ENCODE assay signal across 10 cellular contexts in the genomic region with DNA sequence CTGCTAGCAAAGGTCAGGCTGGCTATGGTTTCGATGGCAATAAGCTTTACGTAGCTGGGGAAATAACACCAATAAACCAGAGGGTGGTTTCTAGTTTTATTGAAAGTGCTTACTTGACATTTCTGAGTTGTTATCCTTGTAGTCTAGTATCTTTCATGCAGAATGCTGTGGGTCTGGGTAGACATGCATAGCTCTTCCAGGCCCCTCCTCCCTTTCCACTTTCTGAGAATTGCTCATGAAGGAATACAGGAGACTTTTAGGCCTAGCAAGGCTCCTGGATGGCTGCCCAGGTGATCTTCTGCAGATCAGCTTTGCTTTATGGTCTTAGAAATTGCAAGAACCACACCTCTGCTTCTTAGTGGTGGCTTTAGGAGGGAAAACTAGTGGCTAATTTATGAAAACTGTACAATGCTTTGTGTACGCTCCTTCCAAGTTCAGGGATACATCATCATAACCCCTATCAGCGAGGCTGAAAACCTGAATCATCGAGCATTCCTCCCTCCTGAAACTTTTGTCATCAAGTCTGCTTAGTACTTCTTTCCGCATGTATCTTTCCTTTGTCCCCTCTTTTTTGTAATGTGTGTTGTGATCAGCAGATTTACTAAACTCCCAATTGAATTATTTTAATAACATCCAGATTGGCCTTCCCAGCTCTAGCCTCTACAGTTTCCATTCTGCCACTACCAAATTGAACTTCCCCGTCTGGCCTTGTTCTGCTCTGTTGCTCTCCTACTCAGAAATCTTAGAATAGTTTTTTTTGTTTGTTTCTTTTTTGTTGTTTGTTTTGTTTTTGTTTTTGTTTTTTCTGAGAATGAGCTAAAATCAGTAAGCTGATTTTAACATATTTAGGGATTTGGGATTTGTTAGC.
DNase-seq lines count a peak whose midpoint lies in the region; ATAC-seq, FAIRE-seq and TF ChIP-seq lines count a peak whose summit lies in the region.
"Had no signal": no experiment of that assay in that cellular context is flagged by ENCODE, and none has a peak within 500 bp of the region (broad histone marks: within the 10 kb centered on the region; RNA-seq: fewer than 3 reads in every experiment).

No MANE protein-coding gene starts in this region.

- H2AFZ ChIP-seq in SK-N-SH (ENCODE audit: low read depth): no peak overlapping the region
- H2AFZ ChIP-seq in GM23338: no peak overlapping the region

- H3F3A ChIP-seq in SK-N-SH (replicated peaks; ENCODE audit: insufficient read depth) (no peaks in the 10 kb centered on the region), GM23338 (replicated peaks; ENCODE audit: low read depth) (no peaks in the 10 kb centered on the region)

- H3K9me3 ChIP-seq in HEK293 (ENCODE audit: control insufficient read depth, insufficient read depth, low read depth, low read length): no peaks in the 10 kb centered on the region
- H3K9me3 ChIP-seq in SK-N-SH: no peaks in the 10 kb centered on the region
- no peaks in the 10 kb centered on the region for H3K9me3 ChIP-seq in sigmoid colon

- POLR2A ChIA-PET in HEK293 (lab: Yijun Ruan, JAX) (no interaction called here), SK-N-SH (lab: Yijun Ruan, JAX) (no interaction called here)

- H3K27ac ChIP-seq in HEK293 (ENCODE audit: extremely low read depth, low read depth, low read length) (peak overlapping the region; percentile 32), SK-N-SH (ENCODE audit: low read depth in 2 of 2, low read length in 1 of 2) (peak overlapping the region in 1 of 2 experiments; percentile 45; a peak in 2 of 4 replicates), sigmoid colon (peak overlapping the region in 3 of 4 donors; percentile 15 to 44 (median 41)), GM23338 (ENCODE audit: low read depth) (no peak overlapping the region)

- no peak for ATAC-seq in GM23338

- FAIRE-seq in HTR-8/SVneo (lab: Jason Lieb, UNC): no peak

- DNase-seq in SK-N-SH: peak; percentile 21
- DNase-seq in fibroblast of mammary gland (ENCODE audit: low read depth): peak; percentile 49
- no peak for DNase-seq in sigmoid colon
- DNase-seq in GM23338 (ENCODE audit: low spot score): no peak
- DNase-seq in HFFc6: no peak
- no peak for DNase-seq in HTR-8/SVneo (ENCODE audit: insufficient read length, low spot score)
- DNase-seq in effector CD8-positive, alpha-beta T cell (lab: John Stamatoyannopoulos, UW): no peak
- DNase-seq: central memory CD4-positive, alpha-beta T cell; Kasumi-1 had no signal

- TF ChIP-seq EP300 in SK-N-SH (IDR thresholded peaks at IDR 0.05; ENCODE audit: borderline replicate concordance in 1 of 2, low read depth in 1 of 2, low read length in 1 of 2) (no peak), sigmoid colon (IDR thresholded peaks at IDR 0.05) (no peak)

- no peak overlapping the region for H3K4me3 ChIP-seq in HEK293 (ENCODE audit: low read depth, low read length)
- no peak overlapping the region for H3K4me3 ChIP-seq in SK-N-SH (ENCODE audit: low read depth in 2 of 2, low read length in 1 of 2)
- H3K4me3 ChIP-seq in fibroblast of mammary gland (ENCODE audit: control insufficient read depth, low read depth, low read length): no peak overlapping the region
- H3K4me3 ChIP-seq in sigmoid colon: no peak overlapping the region
- no peak overlapping the region for H3K4me3 ChIP-seq in GM23338

- WGBS in SK-N-SH (ENCODE audit: low lambda C conversion rate): 87% methylated on average over 7 of the region's 7 CpGs
- WGBS in sigmoid colon, 2 donors: 37 to 65% methylated on average over 7 of the region's 7 CpGs

- H3K36me3 ChIP-seq in HEK293 (ENCODE audit: control insufficient read depth in 2 of 2, insufficient read depth in 1 of 2, low read length in 2 of 2): no peaks in the 10 kb centered on the region
- H3K36me3 ChIP-seq in SK-N-SH (replicated peaks in 1 of 2; ENCODE audit: control insufficient read depth in 1 of 2, insufficient read depth in 2 of 2, low read length in 1 of 2): no peaks in the 10 kb centered on the region
- H3K36me3 ChIP-seq in sigmoid colon: no peaks in the 10 kb centered on the region
- H3K36me3 ChIP-seq in GM23338 (ENCODE audit: insufficient read depth): no peaks in the 10 kb centered on the region

- H3K36me3 Mint-ChIP-seq in GM23338 (ENCODE audit: low read depth): no peaks in the 10 kb centered on the region
- H3K36me3 Mint-ChIP-seq in HFFc6 (ENCODE audit: low read depth): no peaks in the 10 kb centered on the region

- TF ChIP-seq RAD21 in SK-N-SH (IDR thresholded peaks at IDR 0.05; ENCODE audit: low read length): no peak

- no peak overlapping the region for H3K4me2 ChIP-seq in SK-N-SH
- H3K4me2 ChIP-seq in GM23338: no peak overlapping the region

- no peak for TF ChIP-seq CTCF in HEK293 (tag by site-specific recombination; IDR thresholded peaks at IDR 0.05)
- TF ChIP-seq CTCF in SK-N-SH (IDR thresholded peaks at IDR 0.05): no peak
- TF ChIP-seq CTCF in fibroblast of mammary gland (conservative IDR thresholded peaks at IDR 0.05; ENCODE audit: control insufficient read depth, insufficient read depth, low read depth, low read length): no peak
- no peak for TF ChIP-seq CTCF in sigmoid colon (IDR thresholded peaks at IDR 0.05)
- TF ChIP-seq CTCF in GM23338 (conservative IDR thresholded peaks at IDR 0.05; ENCODE audit: low read depth in 2 of 2): no peak
- no peak for TF ChIP-seq CTCF in HFFc6 (IDR thresholded peaks at IDR 0.05)

- peaks cover 2% of the 10 kb centered on the region for H3K27me3 Mint-ChIP-seq in GM23338 (ENCODE audit: insufficient read depth, low read depth, poor library complexity)
- no peaks in the 10 kb centered on the region; the same call in 1 of the 2 replicates for H3K27me3 Mint-ChIP-seq in HFFc6 (ENCODE audit: insufficient read depth)

- H3K9me3 Mint-ChIP-seq in GM23338 (no peaks in the 10 kb centered on the region; the same call in 2 of the 3 replicates), HFFc6 (no peaks in the 10 kb centered on the region)

- no peak overlapping the region for H3K4me3 Mint-ChIP-seq in GM23338
- H3K4me3 Mint-ChIP-seq in HFFc6: no peak overlapping the region

- H3K9me2 ChIP-seq in SK-N-SH (no peaks in the 10 kb centered on the region), GM23338 (ENCODE audit: insufficient read depth) (no peaks in the 10 kb centered on the region)

- H3K4me1 ChIP-seq in HEK293 (ENCODE audit: control insufficient read depth, insufficient read depth, low read length) (peaks cover 14% of the 10 kb centered on the region), SK-N-SH (ENCODE audit: control insufficient read depth in 1 of 2, insufficient read depth in 2 of 2, low read depth in 1 of 2, low read length in 1 of 2) (peaks cover 0 to 15% of the 10 kb centered on the region in 2 experiments; a peak in 3 of 4 replicates), sigmoid colon (peaks cover 0 to 34% (median 17%) of the 10 kb centered on the region in 4 donors), GM23338 (ENCODE audit: insufficient read depth) (peaks cover 24% of the 10 kb centered on the region)

- no peak overlapping the region for H3K9ac ChIP-seq in SK-N-SH

- H3K27ac Mint-ChIP-seq in GM23338 (no peak overlapping the region), HFFc6 (no peak overlapping the region)

- intact Hi-C loops in sigmoid colon (cut with DNase I): no loop called here

- H4K20me1 ChIP-seq in SK-N-SH (ENCODE audit: insufficient read depth) (no peaks in the 10 kb centered on the region), GM23338 (replicated peaks; ENCODE audit: insufficient read depth) (no peaks in the 10 kb centered on the region)

- TF ChIP-seq POLR2A in sigmoid colon (IDR thresholded peaks at IDR 0.05): no peak

- no peaks in the 10 kb centered on the region for H3K27me3 ChIP-seq in SK-N-SH (ENCODE audit: insufficient read depth)
- no peaks in the 10 kb centered on the region for H3K27me3 ChIP-seq in sigmoid colon
- H3K27me3 ChIP-seq in GM23338 (ENCODE audit: insufficient read depth): no peaks in the 10 kb centered on the region

- H3K4me1 Mint-ChIP-seq in GM23338 (peaks cover 41% of the 10 kb centered on the region), HFFc6 (ENCODE audit: low read depth) (peaks cover 7% of the 10 kb centered on the region; the same call in 1 of the 2 replicates)

- H3K79me2 ChIP-seq in SK-N-SH (ENCODE audit: insufficient read depth): no peaks in the 10 kb centered on the region
- H3K79me2 ChIP-seq in GM23338 (replicated peaks; ENCODE audit: insufficient read depth): no peaks in the 10 kb centered on the region

- CTCF ChIA-PET in HEK293 (lab: Yijun Ruan, JAX): interaction anchor here (1.2 kb wide), 1 partner anchor 8 kb away, joined by 5 read pairs; no protein-coding TSS in a partner anchor
- CTCF ChIA-PET in SK-N-SH (lab: Yijun Ruan, JAX): interaction anchor here (1.3 kb wide), 1 partner anchor 9 kb away, joined by 3 read pairs; no protein-coding TSS in a partner anchor

TF ChIP-seq in HEK293, 187 proteins besides CTCF, POLR2A, EP300 and RAD21 (continues in another document):
- TF ChIP-seq ZNF341 (tag by site-specific recombination; IDR thresholded peaks at IDR 0.05; ENCODE audit: low read depth) (peak; percentile 68), ZNF621 (tag by site-specific recombination; IDR thresholded peaks at IDR 0.05) (no peak), ZNF391 (tag by site-specific recombination; IDR thresholded peaks at IDR 0.05; ENCODE audit: borderline replicate concordance, low read depth) (no peak), ZNF792 (tag by site-specific recombination; IDR thresholded peaks at IDR 0.05) (no peak)

TF ChIP-seq in SK-N-SH, 30 proteins besides CTCF, POLR2A, EP300 and RAD21 (continues in another document):
- no peak for TF ChIP-seq RXRA (IDR thresholded peaks at IDR 0.05; ENCODE audit: borderline replicate concordance, low read depth)
- TF ChIP-seq, protein P1, sequence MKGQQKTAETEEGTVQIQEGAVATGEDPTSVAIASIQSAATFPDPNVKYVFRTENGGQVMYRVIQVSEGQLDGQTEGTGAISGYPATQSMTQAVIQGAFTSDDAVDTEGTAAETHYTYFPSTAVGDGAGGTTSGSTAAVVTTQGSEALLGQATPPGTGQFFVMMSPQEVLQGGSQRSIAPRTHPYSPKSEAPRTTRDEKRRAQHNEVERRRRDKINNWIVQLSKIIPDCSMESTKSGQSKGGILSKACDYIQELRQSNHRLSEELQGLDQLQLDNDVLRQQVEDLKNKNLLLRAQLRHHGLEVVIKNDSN (IDR thresholded peaks at IDR 0.05; ENCODE audit: borderline replicate concordance, low read depth): no peak
- no peak for TF ChIP-seq YY1 (IDR thresholded peaks at IDR 0.05; ENCODE audit: low read depth)
- TF ChIP-seq EZH2phosphoT487 (IDR thresholded peaks at IDR 0.05; ENCODE audit: borderline replicate concordance, low read depth): no peak

TF ChIP-seq in GM23338, 12 proteins besides CTCF, POLR2A, EP300 and RAD21:
- TF ChIP-seq, protein P2, sequence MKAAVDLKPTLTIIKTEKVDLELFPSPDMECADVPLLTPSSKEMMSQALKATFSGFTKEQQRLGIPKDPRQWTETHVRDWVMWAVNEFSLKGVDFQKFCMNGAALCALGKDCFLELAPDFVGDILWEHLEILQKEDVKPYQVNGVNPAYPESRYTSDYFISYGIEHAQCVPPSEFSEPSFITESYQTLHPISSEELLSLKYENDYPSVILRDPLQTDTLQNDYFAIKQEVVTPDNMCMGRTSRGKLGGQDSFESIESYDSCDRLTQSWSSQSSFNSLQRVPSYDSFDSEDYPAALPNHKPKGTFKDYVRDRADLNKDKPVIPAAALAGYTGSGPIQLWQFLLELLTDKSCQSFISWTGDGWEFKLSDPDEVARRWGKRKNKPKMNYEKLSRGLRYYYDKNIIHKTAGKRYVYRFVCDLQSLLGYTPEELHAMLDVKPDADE (IDR thresholded peaks at IDR 0.05): no peak
- TF ChIP-seq POLR2AphosphoS5 (IDR thresholded peaks at IDR 0.05; ENCODE audit: low read depth): no peak

Comparison
In these comparisons a context has a peak if more than half of its experiments do, and no peak if none do; other contexts are left out.
1. DNase-seq: peak in SK-N-SH (single experiment) and fibroblast of mammary gland (single experiment); none in sigmoid colon (single experiment), GM23338 (single experiment), HFFc6 (single experiment), HTR-8/SVneo (single experiment) and effector CD8-positive, alpha-beta T cell (single experiment).